ENCODE assay signal across 8 cellular contexts in genomic region chr16:3158498-3159314, GRCh38.
DNase-seq lines count a peak whose midpoint lies in the region; ATAC-seq lines count a peak whose summit lies in the region.

No MANE protein-coding gene starts in this region.

- peak; percentile 92 for DNase-seq in ELF-1 (ENCODE audit: low read depth, low spot score)
- peak; percentile 63 to 69 for DNase-seq in NCI-H446 (lab: John Stamatoyannopoulos, UW)
- peak; percentile 96 for DNase-seq in activated CD4-positive, alpha-beta T cell treated with anti-CD3 and anti-CD28 coated beads for 4 hours
- peak; percentile 66 for DNase-seq in left kidney (ENCODE audit: low read depth, low spot score)
- DNase-seq in stimulated activated CD4-positive, alpha-beta T cell treated with anti-CD3 and anti-CD28 coated beads, Interleukin-2, amount 100 ng/mL, for 24 hours = peak; percentile 84 to 85

- peak overlapping the region; percentile 47 for H3K27ac ChIP-seq in cingulate gyrus (ENCODE audit: low read depth, low read length)

- ATAC-seq in HG02678 (IDR thresholded peaks at IDR 0.05; ENCODE audit: unreplicated experiment) = peak; percentile 57
- ATAC-seq in HG03571 (IDR thresholded peaks at IDR 0.05; ENCODE audit: unreplicated experiment) = no peak
